24 cellular contexts compared by ENCODE assay signal in genomic region chrX:153645151-153645550, GRCh38. TPM values are rescaled to one million over a fixed set of nuclear protein-coding genes. Genes with fewer than 3 reads are reported as not detected.
DNase-seq lines count a peak whose midpoint lies in the region; ATAC-seq and TF ChIP-seq lines count a peak whose summit lies in the region.
"Had no signal": no experiment of that assay in that cellular context is flagged by ENCODE, and none has a peak within 500 bp of the region (broad histone marks: within the 10 kb centered on the region; RNA-seq: fewer than 3 reads in every experiment).

No MANE protein-coding gene starts in this region.

- no peak overlapping the region for H3K27ac ChIP-seq in hepatocyte
- H3K27ac ChIP-seq: BLaER1 treated with 17β-estradiol and CSF1 and Interleukin-3, amounts not matched to agents 10 nM and 100 nM; KMS-11; Peyer's patch; SJSA1 had no signal

- no peak for TF ChIP-seq POLR2A in GM18505 (IDR thresholded peaks at IDR 0.05; ENCODE audit: borderline replicate concordance, extremely low read depth, insufficient read depth, insufficient read length)

- ATAC-seq in T-helper 17 cell (no peak), GM18505 (IDR thresholded peaks at IDR 0.05; ENCODE audit: unreplicated experiment) (no peak)
- ATAC-seq: HCT116 had no signal

- no peak overlapping the region for H3K4me3 ChIP-seq in hepatocyte
- H3K4me3 ChIP-seq: Peyer's patch, SJSA1 had no signal

- no peaks in the 10 kb centered on the region for H4K20me1 ChIP-seq in hepatocyte (ENCODE audit: insufficient read depth, poor library complexity, severe bottlenecking)

- intact Hi-C loops in posterior vena cava (cut with DNase I) (no loop called here), Calu3 (cut with micrococcal nuclease; ENCODE audit: unreplicated experiment) (no loop called here)

- H3K36me3 ChIP-seq in hepatocyte (replicated peaks; ENCODE audit: insufficient read depth, low read depth) = no peaks in the 10 kb centered on the region
- H3K36me3 ChIP-seq: BLaER1 treated with 17β-estradiol and CSF1 and Interleukin-3, amounts not matched to agents 10 nM and 100 nM; Peyer's patch; SJSA1 had no signal

- no peak overlapping the region for H2AFZ ChIP-seq in hepatocyte

- CTCF ChIA-PET in Calu3 (lab: Charles Lee) = interaction anchor here (1.4 kb wide), 1 partner anchor 9 kb away, joined by 5 read pairs; no protein-coding TSS in a partner anchor

- H3K27me3 ChIP-seq in hepatocyte = peaks cover 8% of the 10 kb centered on the region

- H3K4me1 Mint-ChIP-seq in T-helper 17 cell (peaks cover 12% of the 10 kb centered on the region), Calu3 (ENCODE audit: low read depth, unreplicated experiment) (peaks cover 7% of the 10 kb centered on the region)

- no peaks in the 10 kb centered on the region for H3K9me2 ChIP-seq in hepatocyte (replicated peaks; ENCODE audit: insufficient read depth)

- H3K79me2 ChIP-seq in hepatocyte = no peaks in the 10 kb centered on the region

- H3K27me3 Mint-ChIP-seq in T-helper 17 cell (peaks cover 11% of the 10 kb centered on the region), Calu3 (ENCODE audit: unreplicated experiment) (peaks cover 67% of the 10 kb centered on the region)

- H3K4me3 Mint-ChIP-seq in T-helper 17 cell (peak overlapping the region; percentile 21), Calu3 (ENCODE audit: low read depth, unreplicated experiment) (no peak overlapping the region)

- DNase-seq in GM20000 (ENCODE audit: low spot score) (peak; percentile 10), T-helper 17 cell (no peak), hepatocyte (ENCODE audit: low spot score) (no peak), posterior vena cava (ENCODE audit: low spot score) (peak; percentile 26), NCI-H1417 (lab: John Stamatoyannopoulos, UW) (no peak), Kasumi-1 (lab: John Stamatoyannopoulos, UW) (no peak), Calu3 (no peak)
- DNase-seq: ACHN; CD4-positive, alpha-beta memory T cell; DMS153; GOT3; IMR-90; MV-4-11; NCI-H2081 treated with DMSO at 0.1 percent for 48 hours; NCI-H2171 treated with DMSO at 0.1 percent for 48 hours; Peyer's patch had no signal

- BruUV-seq in Calu3 (replicated peaks; lab: Mats Ljungman, UMichigan) = no TSS peak

- 66% methylated on average over 6 of the region's 6 CpGs for WGBS in hepatocyte (ENCODE audit: low lambda C conversion rate, missing lambda C conversion rate)

- no peaks in the 10 kb centered on the region for H3K9me3 ChIP-seq in T-helper 17 cell (ENCODE audit: control insufficient read depth, low read length, poor library complexity, severe bottlenecking)
- H3K9me3 ChIP-seq in hepatocyte (ENCODE audit: low read depth) = no peaks in the 10 kb centered on the region
- H3K9me3 ChIP-seq: Caco-2, Peyer's patch, SJSA1 had no signal

- H3K9me3 Mint-ChIP-seq in Calu3 (ENCODE audit: low read depth, unreplicated experiment) = no peaks in the 10 kb centered on the region

- TF ChIP-seq CTCF in GM20000 (IDR thresholded peaks at IDR 0.05; ENCODE audit: extremely low read depth, missing control alignments) = no peak
- no peak for TF ChIP-seq CTCF in hepatocyte (IDR thresholded peaks at IDR 0.05; ENCODE audit: poor library complexity)
- TF ChIP-seq CTCF in Calu3 (IDR thresholded peaks at IDR 0.05; ENCODE audit: unreplicated experiment) = no peak

- H3K36me3 Mint-ChIP-seq in T-helper 17 cell (ENCODE audit: low read depth) (no peaks in the 10 kb centered on the region), Calu3 (ENCODE audit: insufficient read depth, unreplicated experiment) (peaks cover 6% of the 10 kb centered on the region)
- H3K36me3 Mint-ChIP-seq: CD4-positive, alpha-beta memory T cell had no signal

- H3K27ac Mint-ChIP-seq in T-helper 17 cell = no peak overlapping the region
- no peak overlapping the region for H3K27ac Mint-ChIP-seq in Calu3 (ENCODE audit: unreplicated experiment)
- H3K27ac Mint-ChIP-seq: CD4-positive, alpha-beta memory T cell had no signal

- H3K4me2 ChIP-seq in hepatocyte = peak overlapping the region; percentile 67
- H3K4me2 ChIP-seq: KMS-11 had no signal

- H3K4me1 ChIP-seq in hepatocyte (ENCODE audit: insufficient read depth) = no peaks in the 10 kb centered on the region
- H3K4me1 ChIP-seq: SJSA1 had no signal

RNA-seq across cellular contexts. Expression of gene DUSP9, which starts 1.9 kb away (rescaled TPM):
- total RNA-seq in T-helper 17 cell = not detected
- 86.2 and 87.3 TPM in 2 replicates for total RNA-seq in hepatocyte
- 48.2 and 75.5 TPM in 2 replicates for polyA plus RNA-seq in hepatocyte
- total RNA-seq in posterior vena cava = not detected
- total RNA-seq in Calu3 (2022) = 0.19 and 0.27 TPM in 2 replicates
- total RNA-seq: CD4-positive, alpha-beta memory T cell; OCI-LY7; Peyer's patch had no signal
- polyA plus RNA-seq: CD4-positive, alpha-beta memory T cell had no signal

RNA-seq across cellular contexts. Expression of gene PNCK, which starts 28.5 kb away (rescaled TPM):
- total RNA-seq in T-helper 17 cell (under 1 TPM in 1 of 2 donors, not detected in 1; 0.72 TPM), hepatocyte (2.2 and 2.8 TPM in 2 replicates), posterior vena cava (10 to 100 TPM; 41.1 to 58.9 TPM), Calu3 (2022) (1.1 TPM in 1 of 2 replicates, not detected in the other)
- polyA plus RNA-seq in hepatocyte = 0.28 and 1.9 TPM in 2 replicates
- total RNA-seq: Caco-2; CD4-positive, alpha-beta memory T cell; G401; SJSA1 had no signal
- polyA plus RNA-seq: CD4-positive, alpha-beta memory T cell had no signal

RNA-seq across cellular contexts. Expression of gene SLC6A8, which starts 42.6 kb away (rescaled TPM):
- total RNA-seq in T-helper 17 cell (1 to 10 TPM; 3.4 to 4.4 TPM), hepatocyte (19.5 and 28.4 TPM in 2 replicates), posterior vena cava (10 to 100 TPM; 33.5 to 42.3 TPM), Calu3 (2022) (24.6 and 27.4 TPM in 2 replicates)
- 32.5 and 36.7 TPM in 2 replicates for polyA plus RNA-seq in hepatocyte
- total RNA-seq: OCI-LY7 had no signal

RNA-seq across cellular contexts. Expression of gene CCNQ, which starts 46.2 kb away (rescaled TPM):
- total RNA-seq in T-helper 17 cell (10 to 100 TPM; 14.6 to 19.2 TPM), hepatocyte (21.6 and 28.3 TPM in 2 replicates), posterior vena cava (10 to 100 TPM; 15.8 to 21.7 TPM), Calu3 (2022) (17.8 and 18.9 TPM in 2 replicates)
- 26.7 and 31.3 TPM in 2 replicates for polyA plus RNA-seq in hepatocyte

Comparison
In these comparisons a context has a peak if more than half of its experiments do, and no peak if none do; other contexts are left out.
1. DNase-seq: peak in GM20000 (single experiment) and posterior vena cava (single experiment); none in T-helper 17 cell (0 of 3), hepatocyte (single experiment), NCI-H1417 (0 of 3), Kasumi-1 (0 of 2) and Calu3 (single experiment).
2. RNA of gene DUSP9, which starts 1.9 kb away (total RNA-seq): 86.2 to 87.3 TPM in hepatocyte; 0.19 to 0.27 TPM in Calu3, not detected in posterior vena cava and not detected in T-helper 17 cell; every median in the first group is over 10 times any median in the second.
3. RNA of gene PNCK, which starts 28.5 kb away (total RNA-seq): 41.1 to 58.9 TPM in posterior vena cava; 2.2 to 2.8 TPM in hepatocyte, 1.1 TPM in Calu3 and 0.72 TPM in T-helper 17 cell; every median in the first group is over 10 times any median in the second.